In genomic region chr10:68163735-68164134, GRCh38 we compare ENCODE assay signal across 9 cellular contexts. TPM values are rescaled to one million over a fixed set of nuclear protein-coding genes. Genes with fewer than 3 reads are reported as not detected.
DNase-seq lines count a peak whose midpoint lies in the region; ATAC-seq, FAIRE-seq and TF ChIP-seq lines count a peak whose summit lies in the region.
"Had no signal": no experiment of that assay in that cellular context is flagged by ENCODE, and none has a peak within 500 bp of the region (broad histone marks: within the 10 kb centered on the region; RNA-seq: fewer than 3 reads in every experiment).

No MANE protein-coding gene starts in this region.

- ATAC-seq in GM19025 (IDR thresholded peaks at IDR 0.05; ENCODE audit: low read depth, unreplicated experiment) (peak; percentile 98), GM21717 (IDR thresholded peaks at IDR 0.05; ENCODE audit: unreplicated experiment) (peak; percentile 95), HG03342 (IDR thresholded peaks at IDR 0.05; ENCODE audit: unreplicated experiment) (peak; percentile 99), pancreas (peak in 3 of 4 donors; percentile 23 to 67 (median 26))

- no peaks in the 10 kb centered on the region for H3K9me3 ChIP-seq in pancreas
- H3K9me3 ChIP-seq: neutrophil had no signal

- H3K27ac ChIP-seq in pancreas: no peak overlapping the region
- H3K27ac ChIP-seq: neutrophil had no signal

- no peaks in the 10 kb centered on the region for H3K4me1 ChIP-seq in pancreas

- no peaks in the 10 kb centered on the region for H3K36me3 ChIP-seq in pancreas
- H3K36me3 ChIP-seq: neutrophil had no signal

- H3K27me3 ChIP-seq in pancreas: no peaks in the 10 kb centered on the region
- H3K27me3 ChIP-seq: neutrophil had no signal

- DNase-seq in pancreas (no peak), COLO668 (lab: John Stamatoyannopoulos, UW; ENCODE audit: unreplicated experiment) (no peak), CD1c-positive myeloid dendritic cell (ENCODE audit: extremely low spot score) (no peak), GM13976 (ENCODE audit: low spot score) (no peak)
- DNase-seq: cortex of kidney had no signal

- TF ChIP-seq CTCF in pancreas (IDR thresholded peaks at IDR 0.05) (no peak), GM13976 (IDR thresholded peaks at IDR 0.05; ENCODE audit: borderline replicate concordance, control extremely low read depth, extremely low read depth, insufficient read depth, missing control alignments) (no peak)

- in situ Hi-C loops in GM13976 (cut with MboI; ENCODE audit: low sequenced_read_pairs, unreplicated experiment): loop anchor here (5.0 kb wide), 1 partner anchor 311 kb away; no protein-coding TSS in a partner anchor

- FAIRE-seq in pancreas (lab: Jason Lieb, UNC): no peak

- no peak overlapping the region for H3K4me3 ChIP-seq in pancreas

- intact Hi-C loops in pancreas (cut with DNase I): no loop called here

- 47 to 50% methylated on average over 2 of the region's 2 CpGs for WGBS in pancreas, 2 donors

RNA-seq across cellular contexts. Expression of gene MYPN, which starts 54.4 kb away (rescaled TPM):
- under 1 TPM; 0.16 to 0.83 (median 0.41) TPM for total RNA-seq in pancreas
- polyA plus RNA-seq in pancreas: under 1 TPM; 0.16 to 0.19 TPM

Comparison
In these comparisons a context has a peak if more than half of its experiments do, and no peak if none do; other contexts are left out.
1. ATAC-seq: peak in every context shown above with its lines; median percentile 99 in HG03342; 98 in GM19025; 95 in GM21717; 26 in pancreas.